8 cellular contexts compared by ENCODE assay signal in the genomic region with DNA sequence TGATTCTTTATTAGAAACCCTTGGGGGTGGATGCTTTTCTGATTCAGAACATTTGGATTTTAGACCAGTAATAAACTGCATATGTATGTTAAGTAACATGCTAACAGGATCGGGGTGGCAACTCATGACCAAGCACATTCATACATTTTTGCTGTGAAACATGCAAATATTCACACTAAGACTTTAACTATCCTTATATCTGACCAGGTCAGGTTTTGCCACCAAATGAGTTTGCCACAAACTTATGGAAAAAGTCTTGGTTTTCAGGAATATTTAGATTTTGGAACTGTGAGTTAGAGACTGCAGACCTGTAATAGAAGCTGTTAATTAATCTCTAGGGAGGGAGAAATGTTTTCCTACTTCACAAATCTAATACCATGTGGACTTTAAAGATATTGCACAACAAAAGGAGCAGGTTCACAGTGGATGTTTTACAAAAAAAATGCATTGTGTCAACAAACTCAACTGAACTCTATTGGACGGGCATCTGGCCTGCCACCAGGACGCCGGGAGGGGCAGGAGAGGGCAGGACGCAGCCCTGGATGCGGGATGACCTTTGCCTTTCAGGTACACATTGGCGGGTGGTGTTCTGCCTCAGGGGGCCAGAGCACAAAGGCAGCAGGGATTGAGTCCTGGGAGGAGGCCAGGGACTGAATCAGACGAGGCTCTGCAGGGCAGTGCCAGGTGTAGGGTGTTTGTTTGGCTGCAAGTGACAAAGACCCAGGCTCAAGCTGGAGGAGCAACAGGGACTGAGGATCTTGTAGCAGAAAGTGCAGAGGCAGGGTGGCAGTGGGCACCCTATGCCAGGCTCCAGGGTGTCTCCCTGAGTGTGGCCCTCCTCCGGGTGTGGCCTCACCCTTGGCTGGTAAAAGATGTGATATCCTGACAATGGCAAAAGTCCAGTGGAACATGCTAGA. TPM values are rescaled to one million over a fixed set of nuclear protein-coding genes. Genes with fewer than 3 reads are reported as not detected.
A peak's percentile ranks its signal among the peaks of the same experiment; 100 is the strongest.
DNase-seq lines count a peak whose midpoint lies in the region; ATAC-seq and TF ChIP-seq lines count a peak whose summit lies in the region.

No MANE protein-coding gene starts in this region.

- H3K27ac ChIP-seq in Panc1 (ENCODE audit: low read length) (peak overlapping the region; percentile 77), hepatocyte (peak overlapping the region; percentile 63), substantia nigra (ENCODE audit: low read depth, low read length, poor library complexity, severe bottlenecking) (peak overlapping the region; percentile 77)

- DNase-seq in NCI-H2107 treated with DMSO at 0.1 percent for 48 hours (lab: John Stamatoyannopoulos, UW; ENCODE audit: unreplicated experiment): peak; percentile 9
- DNase-seq in NCI-H2107 (lab: John Stamatoyannopoulos, UW): no peak
- no peak for DNase-seq in Panc1 (ENCODE audit: low read depth, low spot score)
- peak; percentile 74 for DNase-seq in hepatocyte (ENCODE audit: low spot score)
- peak in 1 of 49 donors; percentile 46 for DNase-seq in substantia nigra (lab: John Stamatoyannopoulos, UW)
- no peak for DNase-seq in HK-2 (ENCODE audit: unreplicated experiment)
- no peak for DNase-seq in stimulated activated CD4-positive, alpha-beta T cell treated with anti-CD3 and anti-CD28 coated beads, Interleukin-1b, Interleukin-23, amount 100 ng/mL, for 48 hours

- intact Hi-C loops in Panc1 (cut with micrococcal nuclease; ENCODE audit: unreplicated experiment): no loop called here

- H3K9me2 ChIP-seq in hepatocyte (replicated peaks; ENCODE audit: insufficient read depth): no peaks in the 10 kb centered on the region

- H4K20me1 ChIP-seq in hepatocyte (ENCODE audit: insufficient read depth, poor library complexity, severe bottlenecking): no peaks in the 10 kb centered on the region

- H3K4me2 ChIP-seq in hepatocyte: peak overlapping the region; percentile 50

- H3K4me3 ChIP-seq in Panc1 (ENCODE audit: low read depth in 2 of 2, low read length in 2 of 2) (no peak overlapping the region), hepatocyte (no peak overlapping the region)

- no TSS peak for BruUV-seq in Panc1 (replicated peaks; lab: Mats Ljungman, UMichigan)

- H2AFZ ChIP-seq in hepatocyte: no peak overlapping the region

- TF ChIP-seq CTCF in Panc1 (IDR thresholded peaks at IDR 0.05): no peak
- no peak for TF ChIP-seq CTCF in hepatocyte (IDR thresholded peaks at IDR 0.05; ENCODE audit: poor library complexity)

- H3K27me3 ChIP-seq in Panc1 (ENCODE audit: control insufficient read depth, insufficient read depth, low read length): peaks cover 6% of the 10 kb centered on the region
- H3K27me3 ChIP-seq in hepatocyte: no peaks in the 10 kb centered on the region

- no peaks in the 10 kb centered on the region for H3K9me3 ChIP-seq in Panc1 (ENCODE audit: control insufficient read depth, insufficient read depth, low read depth, low read length)
- H3K9me3 ChIP-seq in hepatocyte (ENCODE audit: low read depth): no peaks in the 10 kb centered on the region

- no peaks in the 10 kb centered on the region for H3K79me2 ChIP-seq in hepatocyte

- in situ Hi-C loops in Panc1 (cut with HindIII; ENCODE audit: low pct_unique_long_range_greater_than_20kb, low sequenced_read_pairs): no loop called here

- 34% methylated on average over 9 of the region's 9 CpGs for WGBS in hepatocyte (ENCODE audit: low lambda C conversion rate, missing lambda C conversion rate)

- ATAC-seq in Panc1 (peak; percentile 90), HG02973 (IDR thresholded peaks at IDR 0.05; ENCODE audit: unreplicated experiment) (no peak)

- H3K36me3 ChIP-seq in Panc1 (ENCODE audit: control insufficient read depth, insufficient read depth, low read length): no peaks in the 10 kb centered on the region
- no peaks in the 10 kb centered on the region for H3K36me3 ChIP-seq in hepatocyte (replicated peaks; ENCODE audit: insufficient read depth, low read depth)

- CTCF ChIA-PET in Panc1 (lab: Charles Lee): no interaction called here

- POLR2A ChIA-PET in Panc1 (lab: Charles Lee): interaction anchor here (0.6 kb wide), 1 partner anchor 96 kb away, joined by 3 read pairs; no protein-coding TSS in a partner anchor

- H3K4me1 ChIP-seq in Panc1 (ENCODE audit: control insufficient read depth, insufficient read depth, low read length): peaks cover 23% of the 10 kb centered on the region
- peaks cover 18% of the 10 kb centered on the region for H3K4me1 ChIP-seq in hepatocyte (ENCODE audit: insufficient read depth)

RNA-seq across cellular contexts. Expression of a gene that starts 30.1 kb away (rescaled TPM):
- total RNA-seq in Panc1 (2021; ENCODE audit: unreplicated experiment): 78.6 TPM
- 91.5 TPM for polyA plus RNA-seq in Panc1 (2012; ENCODE audit: insufficient read length)
- total RNA-seq in hepatocyte: 35.4 and 51.2 TPM in 2 replicates
- 27.3 and 32.7 TPM in 2 replicates for polyA plus RNA-seq in hepatocyte

Comparison
In these comparisons a context has a peak if more than half of its experiments do, and no peak if none do; other contexts are left out.
1. DNase-seq: peak in NCI-H2107 treated with DMSO at 0.1 percent for 48 hours (single experiment) and hepatocyte (single experiment); none in NCI-H2107 (single experiment), Panc1 (single experiment), HK-2 (single experiment) and stimulated activated CD4-positive, alpha-beta T cell treated with anti-CD3 and anti-CD28 coated beads, Interleukin-1b, Interleukin-23, amount 100 ng/mL, for 48 hours (single experiment).
2. Peak in every context shown above with its lines, with median percentiles within 50 percentile points of each other: H3K27ac ChIP-seq.